ENCODE assay signal across 2 cellular contexts in genomic region chrX:148905376-148905775, GRCh38.
TF ChIP-seq lines count a peak whose summit lies in the region.

No MANE protein-coding gene starts in this region.

TF ChIP-seq in GM23338, 12 proteins besides CTCF, POLR2A, EP300 and RAD21 (continued from another document):
- TF ChIP-seq ZNF462 (CRISPR knock-in tag; IDR thresholded peaks at IDR 0.05): no peak
- TF ChIP-seq POLR2AphosphoS5 (IDR thresholded peaks at IDR 0.05; ENCODE audit: low read depth): no peak
- TF ChIP-seq EZH2phosphoT487 (IDR thresholded peaks at IDR 0.05; ENCODE audit: unreplicated experiment): no peak
- no peak for TF ChIP-seq JUNB (IDR thresholded peaks at IDR 0.05; ENCODE audit: unreplicated experiment)
- TF ChIP-seq NANOG (IDR thresholded peaks at IDR 0.05; ENCODE audit: borderline replicate concordance): no peak
- TF ChIP-seq EZH2 (IDR thresholded peaks at IDR 0.05; ENCODE audit: low read depth, unreplicated experiment): no peak
- no peak for TF ChIP-seq STAT1 (IDR thresholded peaks at IDR 0.05; ENCODE audit: unreplicated experiment)
- TF ChIP-seq ETS1 (IDR thresholded peaks at IDR 0.05): no peak
- no peak for TF ChIP-seq REST (IDR thresholded peaks at IDR 0.05; ENCODE audit: unreplicated experiment)

TF ChIP-seq in WTC11, 78 proteins besides CTCF, POLR2A, EP300 and RAD21:
- TF ChIP-seq ZNF532 (CRISPR knock-in tag; IDR thresholded peaks at IDR 0.05; ENCODE audit: borderline replicate concordance) (no peak), IRF1 (CRISPR knock-in tag; IDR thresholded peaks at IDR 0.05) (no peak), NFE2L1 (CRISPR knock-in tag; IDR thresholded peaks at IDR 0.05) (no peak), ZBTB43 (CRISPR knock-in tag; IDR thresholded peaks at IDR 0.05) (no peak), ZNF138 (CRISPR knock-in tag; conservative IDR thresholded peaks at IDR 0.05) (no peak)
